Comparison of ENCODE assay signal across 9 cellular contexts in genomic region chr9:95157491-95158151, GRCh38.
A peak's percentile ranks its signal among the peaks of the same experiment; 100 is the strongest.
DNase-seq lines count a peak whose midpoint lies in the region; ATAC-seq and TF ChIP-seq lines count a peak whose summit lies in the region.
"Had no signal": no experiment of that assay in that cellular context is flagged by ENCODE, and none has a peak within 500 bp of the region (broad histone marks: within the 10 kb centered on the region; RNA-seq: fewer than 3 reads in every experiment).

No MANE protein-coding gene starts in this region.

- no peaks in the 10 kb centered on the region for H3K27me3 ChIP-seq in SJCRH30

- no peak overlapping the region for H3K27ac ChIP-seq in SJCRH30
- H3K27ac ChIP-seq: PC-9 had no signal

- peaks cover 5% of the 10 kb centered on the region for H3K36me3 Mint-ChIP-seq in glutamatergic neuron (ENCODE audit: unreplicated experiment)

- H3K27ac Mint-ChIP-seq in glutamatergic neuron (ENCODE audit: unreplicated experiment) = no peak overlapping the region
- H3K27ac Mint-ChIP-seq in stimulated activated naive CD8-positive, alpha-beta T cell treated with anti-CD3 and anti-CD28 coated beads, Interleukin-15, amount 100 ng/mL, for 72 hours = no peak overlapping the region

- peaks cover 5% of the 10 kb centered on the region; the same call in 1 of the 2 replicates for H3K9me3 ChIP-seq in SJCRH30 (replicated peaks)

- H3K4me1 Mint-ChIP-seq in glutamatergic neuron (ENCODE audit: low read depth, unreplicated experiment) = no peaks in the 10 kb centered on the region
- peaks cover 16% of the 10 kb centered on the region for H3K4me1 Mint-ChIP-seq in stimulated activated naive CD8-positive, alpha-beta T cell treated with anti-CD3 and anti-CD28 coated beads, Interleukin-15, amount 100 ng/mL, for 72 hours

- no peak overlapping the region for H3K4me3 ChIP-seq in SJCRH30
- H3K4me3 ChIP-seq: PC-9 had no signal

- no peak for TF ChIP-seq CTCF in glutamatergic neuron (IDR thresholded peaks at IDR 0.05; ENCODE audit: partially characterized antibody, unreplicated experiment)

- ATAC-seq in GM18517 (IDR thresholded peaks at IDR 0.05; ENCODE audit: unreplicated experiment) = peak; percentile 95
- peak; percentile 74 for ATAC-seq in HG03039 (IDR thresholded peaks at IDR 0.05; ENCODE audit: unreplicated experiment)
- ATAC-seq in stimulated activated naive CD8-positive, alpha-beta T cell treated with anti-CD3 and anti-CD28 coated beads, Interleukin-15, amount 100 ng/mL, for 72 hours = no peak

- H3K27me3 Mint-ChIP-seq in glutamatergic neuron (ENCODE audit: unreplicated experiment) = peaks cover 3% of the 10 kb centered on the region
- H3K27me3 Mint-ChIP-seq in stimulated activated naive CD8-positive, alpha-beta T cell treated with anti-CD3 and anti-CD28 coated beads, Interleukin-15, amount 100 ng/mL, for 72 hours = no peaks in the 10 kb centered on the region

- H3K4me1 ChIP-seq in SJCRH30 = peaks cover 11% of the 10 kb centered on the region

- no peak overlapping the region for H3K4me3 Mint-ChIP-seq in glutamatergic neuron (ENCODE audit: unreplicated experiment)
- no peak overlapping the region for H3K4me3 Mint-ChIP-seq in stimulated activated naive CD8-positive, alpha-beta T cell treated with anti-CD3 and anti-CD28 coated beads, Interleukin-15, amount 100 ng/mL, for 72 hours

- H3K36me3 ChIP-seq in SJCRH30 = 0 out of 2 replicates have a peak, but pooled peaks cover 2% of the 10 kb centered on the region

- H3K9me3 Mint-ChIP-seq in glutamatergic neuron (ENCODE audit: unreplicated experiment) = peaks cover 1% of the 10 kb centered on the region
- peaks cover 0 to 7% of the 10 kb centered on the region in 2 donors for H3K9me3 Mint-ChIP-seq in stimulated activated naive CD8-positive, alpha-beta T cell treated with anti-CD3 and anti-CD28 coated beads, Interleukin-15, amount 100 ng/mL, for 72 hours

- DNase-seq in SJCRH30 (peak; percentile 62 to 82), left kidney (ENCODE audit: low read depth, low spot score) (peak; percentile 58), glutamatergic neuron (no peak), A172 (ENCODE audit: low spot score) (no peak), SW480 (ENCODE audit: low spot score) (no peak)
- no peak for DNase-seq in stimulated activated naive CD8-positive, alpha-beta T cell treated with anti-CD3 and anti-CD28 coated beads, Interleukin-15, amount 100 ng/mL, for 72 hours

Comparison
In these comparisons a context has a peak if more than half of its experiments do, and no peak if none do; other contexts are left out.
1. DNase-seq: peak in SJCRH30 (2 of 2) and left kidney (single experiment); none in glutamatergic neuron (single experiment), A172 (single experiment), stimulated activated naive CD8-positive, alpha-beta T cell treated with anti-CD3 and anti-CD28 coated beads, Interleukin-15, amount 100 ng/mL, for 72 hours (0 of 2) and SW480 (single experiment).